1 cellular context compared by ENCODE assay signal in the genomic region with DNA sequence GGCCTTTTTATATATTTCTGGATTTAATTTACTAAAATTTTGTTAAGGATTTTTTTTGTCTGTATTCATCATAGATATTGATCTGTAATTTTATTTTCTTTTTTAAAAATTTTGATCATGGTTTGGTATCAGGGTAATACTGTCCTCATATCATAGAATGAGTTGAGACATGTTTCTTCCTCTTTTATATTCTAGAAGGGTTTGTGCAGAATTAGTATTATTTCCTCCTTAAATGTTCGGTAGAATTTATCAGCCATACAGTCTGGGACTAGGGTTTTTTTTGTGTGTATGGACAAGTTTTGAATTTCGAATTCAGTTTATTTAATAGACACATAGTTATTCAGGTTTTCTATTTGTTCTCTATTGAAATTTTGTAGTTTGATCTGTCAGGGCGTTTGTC.
TF ChIP-seq lines count a peak whose summit lies in the region.

No MANE protein-coding gene starts in this region.

TF ChIP-seq in WTC11, 78 proteins besides CTCF, POLR2A, EP300 and RAD21 (continued from another document):
- TF ChIP-seq NR3C1 (CRISPR knock-in tag; conservative IDR thresholded peaks at IDR 0.05; ENCODE audit: low read depth) (no peak), ZNF138 (CRISPR knock-in tag; conservative IDR thresholded peaks at IDR 0.05) (no peak), ETV6 (CRISPR knock-in tag; IDR thresholded peaks at IDR 0.05) (no peak)
TF ChIP-seq in WTC11: peak in this region for 0.
